ENCODE assay signal across 25 cellular contexts in genomic region chr11:2739531-2740274, GRCh38. TPM values are rescaled to one million over a fixed set of nuclear protein-coding genes. Genes with fewer than 3 reads are reported as not detected.
A peak's percentile ranks its signal among the peaks of the same experiment; 100 is the strongest.
DNase-seq lines count a peak whose midpoint lies in the region; ATAC-seq and TF ChIP-seq lines count a peak whose summit lies in the region.
"Had no signal": no experiment of that assay in that cellular context is flagged by ENCODE, and none has a peak within 500 bp of the region (broad histone marks: within the 10 kb centered on the region; RNA-seq: fewer than 3 reads in every experiment).

No MANE protein-coding gene starts in this region.

- no peaks in the 10 kb centered on the region for H3K9me3 ChIP-seq in psoas muscle
- H3K9me3 ChIP-seq: BE2C had no signal

- H3K4me1 Mint-ChIP-seq in mesothelial cell of epicardium, result peaks cover 31% of the 10 kb centered on the region
- H3K4me1 Mint-ChIP-seq in type B pancreatic cell (ENCODE audit: unreplicated experiment), result peaks cover 33% of the 10 kb centered on the region
- H3K4me1 Mint-ChIP-seq in CD14-positive monocyte, result peaks cover 33% of the 10 kb centered on the region

- TF ChIP-seq CTCF in mesothelial cell of epicardium (IDR thresholded peaks at IDR 0.05; ENCODE audit: unreplicated experiment) (no peak), psoas muscle (IDR thresholded peaks at IDR 0.05) (no peak), type B pancreatic cell (conservative IDR thresholded peaks at IDR 0.05) (no peak), CD14-positive monocyte (IDR thresholded peaks at IDR 0.05) (no peak)

- peak; percentile 38 for DNase-seq in Right ventricle myocardium superior
- DNase-seq in cardiac septum (ENCODE audit: low spot score), result no peak
- DNase-seq in left ventricle myocardium superior, result peak; percentile 28
- DNase-seq in mesothelial cell of epicardium (ENCODE audit: low spot score in 2 of 2, unreplicated experiment in 2 of 2), result no peak
- peak; percentile 9 to 41 for DNase-seq in psoas muscle
- no peak for DNase-seq in type B pancreatic cell (ENCODE audit: extremely low spot score, unreplicated experiment)
- DNase-seq in CD14-positive monocyte (ENCODE audit: low spot score), result no peak
- DNase-seq: 8988T; ACHN; BE2C; CD4-positive, alpha-beta T cell; DMS53; GM23248; H9; IMR-90; MM.1S; NCI-H1694; NCI-H2029 treated with DMSO at 0.1 percent for 48 hours; NCI-H446 treated with DMSO at 0.1 percent for 48 hours; NCI-H526; NCI-H82; RPMI8226; SHP77 treated with DMSO at 0.1 percent for 48 hours had no signal

- no peaks in the 10 kb centered on the region for H3K27me3 ChIP-seq in psoas muscle (ENCODE audit: insufficient read depth in 3 of 3, low read length in 2 of 3)
- H3K27me3 ChIP-seq: BE2C had no signal

- no peak overlapping the region for H3K4me3 ChIP-seq in psoas muscle
- H3K4me3 ChIP-seq: GM23248 had no signal

- no peaks in the 10 kb centered on the region for H3K36me3 ChIP-seq in psoas muscle (ENCODE audit: insufficient read depth in 1 of 2, low read depth in 1 of 2)
- H3K36me3 ChIP-seq: BE2C had no signal

- H3K36me3 Mint-ChIP-seq in mesothelial cell of epicardium (no peaks in the 10 kb centered on the region), type B pancreatic cell (no peaks in the 10 kb centered on the region), CD14-positive monocyte (peaks cover 0 to 4% of the 10 kb centered on the region in 2 donors)

- H3K27me3 Mint-ChIP-seq in mesothelial cell of epicardium (ENCODE audit: low read depth) (no peaks in the 10 kb centered on the region), type B pancreatic cell (no peaks in the 10 kb centered on the region), CD14-positive monocyte (ENCODE audit: low read depth in 3 of 3) (peaks cover 0 to 4% (median 1%) of the 10 kb centered on the region in 3 donors)
- H3K27me3 Mint-ChIP-seq: CD4-positive, alpha-beta T cell had no signal

- no peaks in the 10 kb centered on the region for H3K4me1 ChIP-seq in psoas muscle
- H3K4me1 ChIP-seq: BE2C had no signal

- no peak for ATAC-seq in Right ventricle myocardium superior (ENCODE audit: poor library complexity)
- no peak for ATAC-seq in left ventricle myocardium superior
- no peak for ATAC-seq in psoas muscle
- no peak for ATAC-seq in HG03354 (IDR thresholded peaks at IDR 0.05; ENCODE audit: poor library complexity, severe bottlenecking, unreplicated experiment)

- H3K27ac Mint-ChIP-seq in mesothelial cell of epicardium, result peak overlapping the region; percentile 30
- no peak overlapping the region for H3K27ac Mint-ChIP-seq in type B pancreatic cell
- peak overlapping the region in 1 of 7 donors; percentile 78 for H3K27ac Mint-ChIP-seq in CD14-positive monocyte
- H3K27ac Mint-ChIP-seq: CD4-positive, alpha-beta T cell; H9 had no signal

- H3K9me3 Mint-ChIP-seq in mesothelial cell of epicardium (no peaks in the 10 kb centered on the region), type B pancreatic cell (no peaks in the 10 kb centered on the region), CD14-positive monocyte (peaks cover 0 to 2% (median 0%) of the 10 kb centered on the region in 7 donors)
- H3K9me3 Mint-ChIP-seq: CD4-positive, alpha-beta T cell had no signal

- WGBS in psoas muscle, 3 donors, result 80 to 90% (median 82%) methylated on average over 18 of the region's 18 CpGs

- no peak overlapping the region for H3K27ac ChIP-seq in psoas muscle
- H3K27ac ChIP-seq: GM23248, KMS-11 had no signal

- H3K4me3 Mint-ChIP-seq in mesothelial cell of epicardium (no peak overlapping the region), type B pancreatic cell (no peak overlapping the region), CD14-positive monocyte (no peak overlapping the region)
- H3K4me3 Mint-ChIP-seq: CD4-positive, alpha-beta T cell; H9 had no signal

- intact Hi-C loops in Right ventricle myocardium superior (cut with DNase I), result no loop called here
- intact Hi-C loops in cardiac septum (cut with DNase I), result no loop called here
- intact Hi-C loops in left ventricle myocardium superior (cut with micrococcal nuclease), result no loop called here
- intact Hi-C loops in psoas muscle (cut with DNase I), result no loop called here
- intact Hi-C loops in CD14-positive monocyte (cut with micrococcal nuclease), result no loop called here

RNA-seq across cellular contexts. Expression of gene KCNQ1OT1, which starts 39.9 kb away (rescaled TPM):
- total RNA-seq in Right ventricle myocardium superior, result 0.35 TPM
- 0.57 TPM for total RNA-seq in cardiac septum
- total RNA-seq in left ventricle myocardium superior, result 0.35 TPM
- total RNA-seq in mesothelial cell of epicardium, result 30.5 to 35.1 TPM (median 31.9 TPM) in 3 replicates
- under 1 TPM; 0.30 to 0.56 (median 0.42) TPM for total RNA-seq in psoas muscle
- under 1 TPM; 0.01 to 0.16 (median 0.03) TPM for polyA plus RNA-seq in psoas muscle
- 3.3 and 7.0 TPM in 2 replicates for total RNA-seq in type B pancreatic cell (ENCODE audit: low replicate concordance)
- under 1 TPM; 0.01 to 0.03 TPM for polyA plus RNA-seq in CD14-positive monocyte

Comparison
In these comparisons a context has a peak if more than half of its experiments do, and no peak if none do; other contexts are left out.
1. DNase-seq: peak in Right ventricle myocardium superior (single experiment), left ventricle myocardium superior (single experiment) and psoas muscle (2 of 2); none in cardiac septum (single experiment), mesothelial cell of epicardium (0 of 2), type B pancreatic cell (single experiment) and CD14-positive monocyte (single experiment).